In genomic region chr20:13297105-13297899, GRCh38 we compare ENCODE assay signal across 22 cellular contexts.
DNase-seq lines count a peak whose midpoint lies in the region; ATAC-seq and TF ChIP-seq lines count a peak whose summit lies in the region.
"Had no signal": no experiment of that assay in that cellular context is flagged by ENCODE, and none has a peak within 500 bp of the region (broad histone marks: within the 10 kb centered on the region; RNA-seq: fewer than 3 reads in every experiment).

No MANE protein-coding gene starts in this region.

- TF ChIP-seq CTCF in GM13976 (IDR thresholded peaks at IDR 0.05; ENCODE audit: borderline replicate concordance, control extremely low read depth, extremely low read depth, insufficient read depth, missing control alignments) (no peak), dorsolateral prefrontal cortex (IDR thresholded peaks at IDR 0.05 in 54 of 56, conservative IDR thresholded peaks at IDR 0.05 in 2 of 56; ENCODE audit: low read depth in 1 of 56, partially characterized antibody in 56 of 56) (no peak)

- no peak overlapping the region for H3K18ac ChIP-seq in neuronal stem cell (ENCODE audit: low read length)

- H2AFZ ChIP-seq in neuronal stem cell (ENCODE audit: low read length) = no peak overlapping the region

- H3K9me3 ChIP-seq in neuronal stem cell (replicated peaks in 1 of 2; ENCODE audit: control insufficient read depth in 2 of 2, insufficient read depth in 1 of 2, low read depth in 1 of 2, low read length in 2 of 2) = no peaks in the 10 kb centered on the region
- H3K9me3 ChIP-seq: BE2C, HAP-1 had no signal

- H3K14ac ChIP-seq in neuronal stem cell (ENCODE audit: low read length) = no peak overlapping the region

- no CpG with 5 or more reads among the region's 5 CpGs for WGBS in neuronal stem cell (ENCODE audit: extremely low coverage in 2 of 2, insufficient read length in 2 of 2, insufficient replicate concordance in 1 of 2), 2 donors

- no peak overlapping the region for H2AK5ac ChIP-seq in neuronal stem cell (ENCODE audit: low read depth, low read length)

- no peak overlapping the region for H2BK12ac ChIP-seq in neuronal stem cell (ENCODE audit: low read length)

- no peak overlapping the region for H3K23ac ChIP-seq in neuronal stem cell (ENCODE audit: low read depth, low read length, poor library complexity)

- DNase-seq in GM13976 (ENCODE audit: low spot score) (peak; percentile 1), islet precursor cell (peak; percentile 23), myocyte (ENCODE audit: low read depth) (peak; percentile 16), neuronal stem cell (ENCODE audit: low spot score) (no peak), dorsolateral prefrontal cortex (no peak), T-helper 2 cell (no peak)
- DNase-seq: BE2C; CD4-positive, CD25-positive, alpha-beta regulatory T cell; GOT3; HFFc6; Karpas-422; MV-4-11; NCI-H1105; NCI-H1436 treated with DMSO at 0.1 percent for 48 hours; NCI-H2029; NCI-H446; NCI-H524 treated with DMSO at 0.1 percent for 48 hours; NCI-H774; SIG-M5 had no signal

- H3K79me1 ChIP-seq in neuronal stem cell (ENCODE audit: low read depth, low read length) = no peaks in the 10 kb centered on the region

- no peak overlapping the region for H4K91ac ChIP-seq in neuronal stem cell (ENCODE audit: low read depth, low read length, poor library complexity)

- ATAC-seq in HG03521 (IDR thresholded peaks at IDR 0.05; ENCODE audit: unreplicated experiment) = no peak

- H3K4ac ChIP-seq in neuronal stem cell (ENCODE audit: low read length) = no peak overlapping the region

- H2BK120ac ChIP-seq in neuronal stem cell (ENCODE audit: low read depth, low read length) = no peak overlapping the region

- H2BK15ac ChIP-seq in neuronal stem cell (ENCODE audit: low read length) = no peak overlapping the region

- no peaks in the 10 kb centered on the region for H3K36me3 ChIP-seq in neuronal stem cell (replicated peaks in 1 of 2; ENCODE audit: control insufficient read depth in 2 of 2, insufficient read depth in 2 of 2, low read length in 2 of 2)
- H3K36me3 ChIP-seq: BE2C, HAP-1 had no signal

- H4K8ac ChIP-seq in neuronal stem cell (ENCODE audit: low read depth, low read length) = no peak overlapping the region

- H3K27me3 ChIP-seq in neuronal stem cell (ENCODE audit: control insufficient read depth in 3 of 3, insufficient read depth in 3 of 3, low read depth in 1 of 3, low read length in 3 of 3) (peaks cover 0 to 2% (median 0%) of the 10 kb centered on the region in 3 experiments), dorsolateral prefrontal cortex (no peaks in the 10 kb centered on the region)

- H3K9ac ChIP-seq in neuronal stem cell (ENCODE audit: low read depth, low read length, poor library complexity) = no peak overlapping the region

- H3K27ac ChIP-seq in neuronal stem cell (replicated peaks; ENCODE audit: low read length) (no peak overlapping the region), dorsolateral prefrontal cortex (no peak overlapping the region)
- H3K27ac ChIP-seq: SK-N-MC had no signal

- intact Hi-C loops in dorsolateral prefrontal cortex (cut with DNase I) = no loop called here

- no peaks in the 10 kb centered on the region for H3K4me1 ChIP-seq in neuronal stem cell (ENCODE audit: control insufficient read depth in 2 of 2, insufficient read depth in 1 of 2, low read depth in 1 of 2, low read length in 2 of 2)
- H3K4me1 ChIP-seq: BE2C, HAP-1 had no signal

- no peak overlapping the region for H3K4me3 ChIP-seq in neuronal stem cell (ENCODE audit: low read length in 2 of 2)
- H3K4me3 ChIP-seq in dorsolateral prefrontal cortex = no peak overlapping the region
- H3K4me3 ChIP-seq: HAP-1, SK-N-MC had no signal

- H2BK5ac ChIP-seq in neuronal stem cell (ENCODE audit: low read length) = no peak overlapping the region

- in situ Hi-C loops in GM13976 (cut with MboI; ENCODE audit: low sequenced_read_pairs, unreplicated experiment) = loop anchor here (10.0 kb wide), 1 partner anchor 183 kb away; no protein-coding TSS in a partner anchor

- no peak overlapping the region for H3K4me2 ChIP-seq in neuronal stem cell (ENCODE audit: insufficient read depth, low read length, poor library complexity, severe bottlenecking)

Comparison
In these comparisons a context has a peak if more than half of its experiments do, and no peak if none do; other contexts are left out.
1. DNase-seq: peak in GM13976 (single experiment), islet precursor cell (single experiment) and myocyte (single experiment); none in neuronal stem cell (single experiment), dorsolateral prefrontal cortex (0 of 10) and T-helper 2 cell (0 of 5).